ENCODE assay signal across 1 cellular context in the genomic region with DNA sequence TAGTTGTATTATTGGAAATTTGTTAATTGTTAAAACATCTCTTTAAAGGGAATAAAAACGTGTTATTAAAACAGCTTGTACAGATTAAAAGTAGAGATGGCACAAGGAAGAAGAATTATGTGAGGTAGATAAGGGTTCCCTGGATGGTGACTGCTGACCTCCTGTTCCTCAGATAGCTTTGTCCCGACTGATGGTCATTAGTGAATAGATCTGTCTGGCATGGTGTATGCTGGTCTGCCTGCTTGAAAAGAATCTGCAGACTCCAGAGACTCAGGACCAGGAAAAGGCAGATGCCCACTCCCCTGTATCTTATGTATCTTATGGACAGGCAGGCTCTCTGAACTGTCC.
TF ChIP-seq lines count a peak whose summit lies in the region.

No MANE protein-coding gene starts in this region.

TF ChIP-seq in HepG2, 621 proteins besides CTCF, POLR2A, EP300 and RAD21 (continued from another document and continues in another):
- TF ChIP-seq NFAT5 (CRISPR knock-in tag; IDR thresholded peaks at IDR 0.05) (no peak), ARNT2 (CRISPR knock-in tag; IDR thresholded peaks at IDR 0.05; ENCODE audit: low read depth) (no peak), RBAK (CRISPR knock-in tag; IDR thresholded peaks at IDR 0.05) (no peak), STAT5B (CRISPR knock-in tag; IDR thresholded peaks at IDR 0.05) (no peak), ZNF253 (CRISPR knock-in tag; IDR thresholded peaks at IDR 0.05; ENCODE audit: borderline replicate concordance) (no peak), FLYWCH1 (CRISPR knock-in tag; IDR thresholded peaks at IDR 0.05) (no peak), MEIS1 (CRISPR knock-in tag; IDR thresholded peaks at IDR 0.05; ENCODE audit: borderline replicate concordance) (no peak), MXI1 (IDR thresholded peaks at IDR 0.05; ENCODE audit: borderline replicate concordance, low read depth, low read length) (0 out of 3 replicates have a peak, but pooled peaks have one; percentile 55), ZNF224 (CRISPR knock-in tag; IDR thresholded peaks at IDR 0.05) (no peak), MIER3 (CRISPR knock-in tag; IDR thresholded peaks at IDR 0.05; ENCODE audit: borderline replicate concordance) (0 out of 2 replicates have a peak, but pooled peaks have one; percentile 11), GTF3A (CRISPR knock-in tag; conservative IDR thresholded peaks at IDR 0.05) (0 out of 2 replicates have a peak, but pooled peaks have one; percentile 38), SP5 (CRISPR knock-in tag; IDR thresholded peaks at IDR 0.05; ENCODE audit: borderline replicate concordance, low read depth) (no peak), ZNF878 (CRISPR knock-in tag; IDR thresholded peaks at IDR 0.05) (no peak), KAT7 (CRISPR knock-in tag; IDR thresholded peaks at IDR 0.05; ENCODE audit: borderline replicate concordance) (no peak), ZNF343 (CRISPR knock-in tag; IDR thresholded peaks at IDR 0.05) (0 out of 2 replicates have a peak, but pooled peaks have one; percentile 41), ZNF609 (CRISPR knock-in tag; IDR thresholded peaks at IDR 0.05; ENCODE audit: borderline replicate concordance) (0 out of 2 replicates have a peak, but pooled peaks have one; percentile 20), REST (IDR thresholded peaks at IDR 0.05; ENCODE audit: borderline replicate concordance in 1 of 2, low read depth in 1 of 2, low read length in 2 of 2) (no peak), TARDBP (CRISPR knock-in tag; IDR thresholded peaks at IDR 0.05) (no peak), HMGXB4 (CRISPR knock-in tag; IDR thresholded peaks at IDR 0.05; ENCODE audit: borderline replicate concordance in 1 of 2, low read depth in 1 of 2) (peak in 1 of 2 experiments; percentile 34; a peak in 1 of 4 replicates), AKAP8 (CRISPR knock-in tag; IDR thresholded peaks at IDR 0.05) (no peak), FOXJ3 (CRISPR knock-in tag; IDR thresholded peaks at IDR 0.05; ENCODE audit: borderline replicate concordance) (no peak), MEF2D (CRISPR knock-in tag; IDR thresholded peaks at IDR 0.05) (no peak)
- TF ChIP-seq, protein P1, sequence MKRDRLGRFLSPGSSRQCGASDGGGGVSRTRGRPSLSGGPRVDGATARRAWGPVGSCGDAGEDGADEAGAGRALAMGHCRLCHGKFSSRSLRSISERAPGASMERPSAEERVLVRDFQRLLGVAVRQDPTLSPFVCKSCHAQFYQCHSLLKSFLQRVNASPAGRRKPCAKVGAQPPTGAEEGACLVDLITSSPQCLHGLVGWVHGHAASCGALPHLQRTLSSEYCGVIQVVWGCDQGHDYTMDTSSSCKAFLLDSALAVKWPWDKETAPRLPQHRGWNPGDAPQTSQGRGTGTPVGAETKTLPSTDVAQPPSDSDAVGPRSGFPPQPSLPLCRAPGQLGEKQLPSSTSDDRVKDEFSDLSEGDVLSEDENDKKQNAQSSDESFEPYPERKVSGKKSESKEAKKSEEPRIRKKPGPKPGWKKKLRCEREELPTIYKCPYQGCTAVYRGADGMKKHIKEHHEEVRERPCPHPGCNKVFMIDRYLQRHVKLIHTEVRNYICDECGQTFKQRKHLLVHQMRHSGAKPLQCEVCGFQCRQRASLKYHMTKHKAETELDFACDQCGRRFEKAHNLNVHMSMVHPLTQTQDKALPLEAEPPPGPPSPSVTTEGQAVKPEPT (CRISPR knock-in tag; IDR thresholded peaks at IDR 0.05; ENCODE audit: low read depth) = no peak
- TF ChIP-seq, protein P2, sequence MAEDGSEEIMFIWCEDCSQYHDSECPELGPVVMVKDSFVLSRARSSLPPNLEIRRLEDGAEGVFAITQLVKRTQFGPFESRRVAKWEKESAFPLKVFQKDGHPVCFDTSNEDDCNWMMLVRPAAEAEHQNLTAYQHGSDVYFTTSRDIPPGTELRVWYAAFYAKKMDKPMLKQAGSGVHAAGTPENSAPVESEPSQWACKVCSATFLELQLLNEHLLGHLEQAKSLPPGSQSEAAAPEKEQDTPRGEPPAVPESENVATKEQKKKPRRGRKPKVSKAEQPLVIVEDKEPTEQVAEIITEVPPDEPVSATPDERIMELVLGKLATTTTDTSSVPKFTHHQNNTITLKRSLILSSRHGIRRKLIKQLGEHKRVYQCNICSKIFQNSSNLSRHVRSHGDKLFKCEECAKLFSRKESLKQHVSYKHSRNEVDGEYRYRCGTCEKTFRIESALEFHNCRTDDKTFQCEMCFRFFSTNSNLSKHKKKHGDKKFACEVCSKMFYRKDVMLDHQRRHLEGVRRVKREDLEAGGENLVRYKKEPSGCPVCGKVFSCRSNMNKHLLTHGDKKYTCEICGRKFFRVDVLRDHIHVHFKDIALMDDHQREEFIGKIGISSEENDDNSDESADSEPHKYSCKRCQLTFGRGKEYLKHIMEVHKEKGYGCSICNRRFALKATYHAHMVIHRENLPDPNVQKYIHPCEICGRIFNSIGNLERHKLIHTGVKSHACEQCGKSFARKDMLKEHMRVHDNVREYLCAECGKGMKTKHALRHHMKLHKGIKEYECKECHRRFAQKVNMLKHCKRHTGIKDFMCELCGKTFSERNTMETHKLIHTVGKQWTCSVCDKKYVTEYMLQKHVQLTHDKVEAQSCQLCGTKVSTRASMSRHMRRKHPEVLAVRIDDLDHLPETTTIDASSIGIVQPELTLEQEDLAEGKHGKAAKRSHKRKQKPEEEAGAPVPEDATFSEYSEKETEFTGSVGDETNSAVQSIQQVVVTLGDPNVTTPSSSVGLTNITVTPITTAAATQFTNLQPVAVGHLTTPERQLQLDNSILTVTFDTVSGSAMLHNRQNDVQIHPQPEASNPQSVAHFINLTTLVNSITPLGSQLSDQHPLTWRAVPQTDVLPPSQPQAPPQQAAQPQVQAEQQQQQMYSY (CRISPR knock-in tag; IDR thresholded peaks at IDR 0.05) = no peak
- TF ChIP-seq, protein P3, sequence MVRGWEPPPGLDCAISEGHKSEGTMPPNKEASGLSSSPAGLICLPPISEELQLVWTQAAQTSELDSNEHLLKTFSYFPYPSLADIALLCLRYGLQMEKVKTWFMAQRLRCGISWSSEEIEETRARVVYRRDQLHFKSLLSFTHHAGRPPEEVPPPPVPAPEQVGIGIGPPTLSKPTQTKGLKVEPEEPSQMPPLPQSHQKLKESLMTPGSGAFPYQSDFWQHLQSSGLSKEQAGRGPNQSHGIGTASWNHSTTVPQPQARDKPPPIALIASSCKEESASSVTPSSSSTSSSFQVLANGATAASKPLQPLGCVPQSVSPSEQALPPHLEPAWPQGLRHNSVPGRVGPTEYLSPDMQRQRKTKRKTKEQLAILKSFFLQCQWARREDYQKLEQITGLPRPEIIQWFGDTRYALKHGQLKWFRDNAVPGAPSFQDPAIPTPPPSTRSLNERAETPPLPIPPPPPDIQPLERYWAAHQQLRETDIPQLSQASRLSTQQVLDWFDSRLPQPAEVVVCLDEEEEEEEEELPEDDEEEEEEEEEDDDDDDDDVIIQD (CRISPR knock-in tag; IDR thresholded peaks at IDR 0.05; ENCODE audit: low read depth) = no peak
- TF ChIP-seq, protein P4, sequence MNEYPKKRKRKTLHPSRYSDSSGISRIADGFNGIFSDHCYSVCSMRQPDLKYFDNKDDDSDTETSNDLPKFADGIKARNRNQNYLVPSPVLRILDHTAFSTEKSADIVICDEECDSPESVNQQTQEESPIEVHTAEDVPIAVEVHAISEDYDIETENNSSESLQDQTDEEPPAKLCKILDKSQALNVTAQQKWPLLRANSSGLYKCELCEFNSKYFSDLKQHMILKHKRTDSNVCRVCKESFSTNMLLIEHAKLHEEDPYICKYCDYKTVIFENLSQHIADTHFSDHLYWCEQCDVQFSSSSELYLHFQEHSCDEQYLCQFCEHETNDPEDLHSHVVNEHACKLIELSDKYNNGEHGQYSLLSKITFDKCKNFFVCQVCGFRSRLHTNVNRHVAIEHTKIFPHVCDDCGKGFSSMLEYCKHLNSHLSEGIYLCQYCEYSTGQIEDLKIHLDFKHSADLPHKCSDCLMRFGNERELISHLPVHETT (CRISPR knock-in tag; conservative IDR thresholded peaks at IDR 0.05) = no peak
